Comparison of ENCODE assay signal across 8 cellular contexts in the genomic region with DNA sequence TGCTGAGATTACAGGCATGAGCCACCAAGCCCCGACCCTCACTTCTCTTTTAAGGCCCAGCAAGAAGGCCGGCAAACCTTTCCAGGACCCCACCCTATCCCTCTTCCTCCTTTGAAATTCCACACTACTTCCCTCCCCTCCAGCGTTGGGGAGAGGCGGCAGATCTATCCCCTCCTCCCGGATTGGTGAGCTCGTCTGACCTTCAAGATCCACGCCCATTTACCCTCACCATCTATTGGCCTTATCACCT. TPM values are rescaled to one million over a fixed set of nuclear protein-coding genes. Genes with fewer than 3 reads are reported as not detected.
DNase-seq lines count a peak whose midpoint lies in the region; ATAC-seq and TF ChIP-seq lines count a peak whose summit lies in the region.

No MANE protein-coding gene starts in this region.

- H3K4me1 Mint-ChIP-seq in T-helper 2 cell treated with Interferon-gamma antibody and Interleukin-4, amounts not matched to agents 5 μg/mL and 100 μg/mL, for 36 hours (ENCODE audit: low read depth): peaks cover 26% of the 10 kb centered on the region
- H3K4me1 Mint-ChIP-seq in activated naive CD8-positive, alpha-beta T cell treated with anti-CD3 and anti-CD28 coated beads for 36 hours: peaks cover 19% of the 10 kb centered on the region

- H3K9me3 Mint-ChIP-seq in T-helper 2 cell treated with Interferon-gamma antibody and Interleukin-4, amounts not matched to agents 5 μg/mL and 100 μg/mL, for 36 hours: no peaks in the 10 kb centered on the region
- no peaks in the 10 kb centered on the region for H3K9me3 Mint-ChIP-seq in activated naive CD8-positive, alpha-beta T cell treated with anti-CD3 and anti-CD28 coated beads for 36 hours

- H3K27ac ChIP-seq in layer of hippocampus (ENCODE audit: low read depth, low read length): peak overlapping the region; percentile 83
- H3K27ac ChIP-seq in suprapubic skin: peak overlapping the region; percentile 79

- no peaks in the 10 kb centered on the region for H3K9me3 ChIP-seq in suprapubic skin

- H3K27me3 ChIP-seq in layer of hippocampus (ENCODE audit: control insufficient read depth, insufficient read depth, low read length) (no peaks in the 10 kb centered on the region), suprapubic skin (no peaks in the 10 kb centered on the region)

- peak overlapping the region; percentile 41 for H3K4me3 ChIP-seq in suprapubic skin

- H3K36me3 ChIP-seq in suprapubic skin: no peaks in the 10 kb centered on the region

- no peak for ATAC-seq in GM18519 (IDR thresholded peaks at IDR 0.05; ENCODE audit: low FRiP score, unreplicated experiment)

- TF ChIP-seq POLR2A in suprapubic skin (IDR thresholded peaks at IDR 0.05): no peak

- TF ChIP-seq CTCF in suprapubic skin (IDR thresholded peaks at IDR 0.05): no peak

- no peak for DNase-seq in T-helper 2 cell treated with Interferon-gamma antibody and Interleukin-4, amounts not matched to agents 5 μg/mL and 100 μg/mL, for 36 hours (ENCODE audit: low spot score)
- DNase-seq in T-helper 2 cell (no peak), suprapubic skin (ENCODE audit: low spot score in 2 of 2) (peak; percentile 92 to 94), NCI-H446 (lab: John Stamatoyannopoulos, UW) (no peak)
- DNase-seq in activated naive CD8-positive, alpha-beta T cell treated with anti-CD3 and anti-CD28 coated beads for 36 hours: no peak
- DNase-seq in stimulated activated CD4-positive, alpha-beta T cell treated with anti-CD3 and anti-CD28 coated beads, Interleukin-2, amount 100 ng/mL, for 24 hours: no peak

- peak overlapping the region; percentile 99 for H3K4me3 Mint-ChIP-seq in T-helper 2 cell treated with Interferon-gamma antibody and Interleukin-4, amounts not matched to agents 5 μg/mL and 100 μg/mL, for 36 hours
- H3K4me3 Mint-ChIP-seq in activated naive CD8-positive, alpha-beta T cell treated with anti-CD3 and anti-CD28 coated beads for 36 hours: peak overlapping the region; percentile 99

- TF ChIP-seq EP300 in suprapubic skin (IDR thresholded peaks at IDR 0.05): no peak

- H3K27ac Mint-ChIP-seq in T-helper 2 cell treated with Interferon-gamma antibody and Interleukin-4, amounts not matched to agents 5 μg/mL and 100 μg/mL, for 36 hours: peak overlapping the region; percentile 93
- H3K27ac Mint-ChIP-seq in activated naive CD8-positive, alpha-beta T cell treated with anti-CD3 and anti-CD28 coated beads for 36 hours: peak overlapping the region; percentile 97

- 39% methylated on average over 7 of the region's 7 CpGs for WGBS in suprapubic skin

- peaks cover 1% of the 10 kb centered on the region for H3K36me3 Mint-ChIP-seq in T-helper 2 cell treated with Interferon-gamma antibody and Interleukin-4, amounts not matched to agents 5 μg/mL and 100 μg/mL, for 36 hours (ENCODE audit: low read depth)
- H3K36me3 Mint-ChIP-seq in activated naive CD8-positive, alpha-beta T cell treated with anti-CD3 and anti-CD28 coated beads for 36 hours: peaks cover 2% of the 10 kb centered on the region

- no peaks in the 10 kb centered on the region for H3K27me3 Mint-ChIP-seq in T-helper 2 cell treated with Interferon-gamma antibody and Interleukin-4, amounts not matched to agents 5 μg/mL and 100 μg/mL, for 36 hours (ENCODE audit: low read depth)
- H3K27me3 Mint-ChIP-seq in activated naive CD8-positive, alpha-beta T cell treated with anti-CD3 and anti-CD28 coated beads for 36 hours: no peaks in the 10 kb centered on the region

- H3K4me1 ChIP-seq in suprapubic skin: peaks cover 14% of the 10 kb centered on the region

RNA-seq across cellular contexts. Expression of a gene that starts 4.5 kb away (rescaled TPM):
- total RNA-seq in activated naive CD8-positive, alpha-beta T cell treated with anti-CD3 and anti-CD28 coated beads for 36 hours: 10 to 100 TPM; 16.3 to 16.7 TPM
- 10 to 100 TPM; 20.8 to 47.9 (median 31.1) TPM for total RNA-seq in suprapubic skin

RNA-seq across cellular contexts. Expression of a gene that starts 9.3 kb away (rescaled TPM):
- total RNA-seq in activated naive CD8-positive, alpha-beta T cell treated with anti-CD3 and anti-CD28 coated beads for 36 hours: 1 to 10 TPM; 4.4 to 4.6 TPM
- 1 to 10 TPM in 2 of 4 donors, under 1 TPM in 1, not detected in 1; 0.30 to 1.6 (median 1.3) TPM for total RNA-seq in suprapubic skin

RNA-seq across cellular contexts. Expression of a gene that starts 19.0 kb away (rescaled TPM):
- total RNA-seq in activated naive CD8-positive, alpha-beta T cell treated with anti-CD3 and anti-CD28 coated beads for 36 hours: 10 to 100 TPM; 46.8 to 48.2 TPM
- total RNA-seq in suprapubic skin: 100 to 1,000 TPM; 159 to 250 (median 205) TPM

RNA-seq across cellular contexts. Expression of a gene that starts 28.1 kb away (rescaled TPM):
- under 1 TPM; 0.47 to 0.88 TPM for total RNA-seq in activated naive CD8-positive, alpha-beta T cell treated with anti-CD3 and anti-CD28 coated beads for 36 hours
- total RNA-seq in suprapubic skin: 10 to 100 TPM in 2 of 4 donors, 1 to 10 TPM in 2; 4.9 to 14.9 (median 9.0) TPM

RNA-seq across cellular contexts. Expression of a gene that starts 42.4 kb away (rescaled TPM):
- total RNA-seq in activated naive CD8-positive, alpha-beta T cell treated with anti-CD3 and anti-CD28 coated beads for 36 hours: under 1 TPM; 0.72 to 0.85 TPM
- under 1 TPM in 3 of 4 donors, not detected in 1; 0.21 to 0.40 (median 0.29) TPM for total RNA-seq in suprapubic skin

Comparison
In these comparisons a context has a peak if more than half of its experiments do, and no peak if none do; other contexts are left out.
1. DNase-seq: peak in suprapubic skin (2 of 2); none in T-helper 2 cell treated with Interferon-gamma antibody and Interleukin-4, amounts not matched to agents 5 μg/mL and 100 μg/mL, for 36 hours (single experiment), T-helper 2 cell (0 of 5), activated naive CD8-positive, alpha-beta T cell treated with anti-CD3 and anti-CD28 coated beads for 36 hours (single experiment), NCI-H446 (0 of 2) and stimulated activated CD4-positive, alpha-beta T cell treated with anti-CD3 and anti-CD28 coated beads, Interleukin-2, amount 100 ng/mL, for 24 hours (0 of 2).